In genomic region chr1:24341260-24341659, GRCh38 we compare ENCODE assay signal across 1 cellular context.
TF ChIP-seq lines count a peak whose summit lies in the region.

No MANE protein-coding gene starts in this region.

TF ChIP-seq in GM23338, 12 proteins besides CTCF, POLR2A, EP300 and RAD21 (continued from another document):
- TF ChIP-seq, protein P1, sequence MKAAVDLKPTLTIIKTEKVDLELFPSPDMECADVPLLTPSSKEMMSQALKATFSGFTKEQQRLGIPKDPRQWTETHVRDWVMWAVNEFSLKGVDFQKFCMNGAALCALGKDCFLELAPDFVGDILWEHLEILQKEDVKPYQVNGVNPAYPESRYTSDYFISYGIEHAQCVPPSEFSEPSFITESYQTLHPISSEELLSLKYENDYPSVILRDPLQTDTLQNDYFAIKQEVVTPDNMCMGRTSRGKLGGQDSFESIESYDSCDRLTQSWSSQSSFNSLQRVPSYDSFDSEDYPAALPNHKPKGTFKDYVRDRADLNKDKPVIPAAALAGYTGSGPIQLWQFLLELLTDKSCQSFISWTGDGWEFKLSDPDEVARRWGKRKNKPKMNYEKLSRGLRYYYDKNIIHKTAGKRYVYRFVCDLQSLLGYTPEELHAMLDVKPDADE (IDR thresholded peaks at IDR 0.05): no peak
- no peak for TF ChIP-seq ZNF331 (CRISPR knock-in tag; IDR thresholded peaks at IDR 0.05; ENCODE audit: low read depth)
- TF ChIP-seq CREB1 (CRISPR knock-in tag; IDR thresholded peaks at IDR 0.05; ENCODE audit: low read depth): no peak
- no peak for TF ChIP-seq STAT1 (IDR thresholded peaks at IDR 0.05; ENCODE audit: unreplicated experiment)
- no peak for TF ChIP-seq NANOG (IDR thresholded peaks at IDR 0.05; ENCODE audit: borderline replicate concordance)
- no peak for TF ChIP-seq EZH2phosphoT487 (IDR thresholded peaks at IDR 0.05; ENCODE audit: unreplicated experiment)
- TF ChIP-seq, protein P2, sequence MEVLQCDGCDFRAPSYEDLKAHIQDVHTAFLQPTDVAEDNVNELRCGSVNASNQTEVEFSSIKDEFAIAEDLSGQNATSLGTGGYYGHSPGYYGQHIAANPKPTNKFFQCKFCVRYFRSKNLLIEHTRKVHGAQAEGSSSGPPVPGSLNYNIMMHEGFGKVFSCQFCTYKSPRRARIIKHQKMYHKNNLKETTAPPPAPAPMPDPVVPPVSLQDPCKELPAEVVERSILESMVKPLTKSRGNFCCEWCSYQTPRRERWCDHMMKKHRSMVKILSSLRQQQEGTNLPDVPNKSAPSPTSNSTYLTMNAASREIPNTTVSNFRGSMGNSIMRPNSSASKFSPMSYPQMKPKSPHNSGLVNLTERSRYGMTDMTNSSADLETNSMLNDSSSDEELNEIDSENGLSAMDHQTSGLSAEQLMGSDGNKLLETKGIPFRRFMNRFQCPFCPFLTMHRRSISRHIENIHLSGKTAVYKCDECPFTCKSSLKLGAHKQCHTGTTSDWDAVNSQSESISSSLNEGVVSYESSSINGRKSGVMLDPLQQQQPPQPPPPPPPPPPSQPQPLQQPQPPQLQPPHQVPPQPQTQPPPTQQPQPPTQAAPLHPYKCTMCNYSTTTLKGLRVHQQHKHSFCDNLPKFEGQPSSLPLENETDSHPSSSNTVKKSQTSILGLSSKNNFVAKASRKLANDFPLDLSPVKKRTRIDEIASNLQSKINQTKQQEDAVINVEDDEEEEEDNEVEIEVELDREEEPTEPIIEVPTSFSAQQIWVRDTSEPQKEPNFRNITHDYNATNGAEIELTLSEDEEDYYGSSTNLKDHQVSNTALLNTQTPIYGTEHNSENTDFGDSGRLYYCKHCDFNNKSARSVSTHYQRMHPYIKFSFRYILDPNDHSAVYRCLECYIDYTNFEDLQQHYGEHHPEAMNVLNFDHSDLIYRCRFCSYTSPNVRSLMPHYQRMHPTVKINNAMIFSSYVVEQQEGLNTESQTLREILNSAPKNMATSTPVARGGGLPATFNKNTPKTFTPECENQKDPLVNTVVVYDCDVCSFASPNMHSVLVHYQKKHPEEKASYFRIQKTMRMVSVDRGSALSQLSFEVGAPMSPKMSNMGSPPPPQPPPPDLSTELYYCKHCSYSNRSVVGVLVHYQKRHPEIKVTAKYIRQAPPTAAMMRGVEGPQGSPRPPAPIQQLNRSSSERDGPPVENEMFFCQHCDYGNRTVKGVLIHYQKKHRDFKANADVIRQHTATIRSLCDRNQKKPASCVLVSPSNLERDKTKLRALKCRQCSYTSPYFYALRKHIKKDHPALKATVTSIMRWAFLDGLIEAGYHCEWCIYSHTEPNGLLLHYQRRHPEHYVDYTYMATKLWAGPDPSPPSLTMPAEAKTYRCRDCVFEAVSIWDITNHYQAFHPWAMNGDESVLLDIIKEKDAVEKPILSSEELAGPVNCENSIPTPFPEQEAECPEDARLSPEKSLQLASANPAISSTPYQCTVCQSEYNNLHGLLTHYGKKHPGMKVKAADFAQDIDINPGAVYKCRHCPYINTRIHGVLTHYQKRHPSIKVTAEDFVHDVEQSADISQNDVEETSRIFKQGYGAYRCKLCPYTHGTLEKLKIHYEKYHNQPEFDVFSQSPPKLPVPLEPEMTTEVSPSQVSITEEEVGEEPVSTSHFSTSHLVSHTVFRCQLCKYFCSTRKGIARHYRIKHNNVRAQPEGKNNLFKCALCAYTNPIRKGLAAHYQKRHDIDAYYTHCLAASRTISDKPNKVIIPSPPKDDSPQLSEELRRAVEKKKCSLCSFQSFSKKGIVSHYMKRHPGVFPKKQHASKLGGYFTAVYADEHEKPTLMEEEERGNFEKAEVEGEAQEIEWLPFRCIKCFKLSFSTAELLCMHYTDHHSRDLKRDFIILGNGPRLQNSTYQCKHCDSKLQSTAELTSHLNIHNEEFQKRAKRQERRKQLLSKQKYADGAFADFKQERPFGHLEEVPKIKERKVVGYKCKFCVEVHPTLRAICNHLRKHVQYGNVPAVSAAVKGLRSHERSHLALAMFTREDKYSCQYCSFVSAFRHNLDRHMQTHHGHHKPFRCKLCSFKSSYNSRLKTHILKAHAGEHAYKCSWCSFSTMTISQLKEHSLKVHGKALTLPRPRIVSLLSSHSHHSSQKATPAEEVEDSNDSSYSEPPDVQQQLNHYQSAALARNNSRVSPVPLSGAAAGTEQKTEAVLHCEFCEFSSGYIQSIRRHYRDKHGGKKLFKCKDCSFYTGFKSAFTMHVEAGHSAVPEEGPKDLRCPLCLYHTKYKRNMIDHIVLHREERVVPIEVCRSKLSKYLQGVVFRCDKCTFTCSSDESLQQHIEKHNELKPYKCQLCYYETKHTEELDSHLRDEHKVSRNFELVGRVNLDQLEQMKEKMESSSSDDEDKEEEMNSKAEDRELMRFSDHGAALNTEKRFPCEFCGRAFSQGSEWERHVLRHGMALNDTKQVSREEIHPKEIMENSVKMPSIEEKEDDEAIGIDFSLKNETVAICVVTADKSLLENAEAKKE (CRISPR knock-in tag; IDR thresholded peaks at IDR 0.05): no peak
